8 cellular contexts compared by ENCODE assay signal in genomic region chr1:156096640-156097391, GRCh38.
DNase-seq lines count a peak whose midpoint lies in the region; ATAC-seq lines count a peak whose summit lies in the region.

No MANE protein-coding gene starts in this region.

- DNase-seq in ACHN (peak; percentile 85), NCI-H2227 (lab: John Stamatoyannopoulos, UW; ENCODE audit: unreplicated experiment) (peak; percentile 86)
- peak; percentile 84 for DNase-seq in activated CD4-positive, CD25-positive, alpha-beta regulatory T cell treated with anti-CD3 and anti-CD28 coated beads, Interleukin-2, amount 50 U/mL, for 72 hours
- peak; percentile 94 for DNase-seq in central memory CD4-positive, alpha-beta T cell
- peak; percentile 96 for DNase-seq in stimulated activated CD4-positive, alpha-beta T cell treated with anti-CD3 and anti-CD28 coated beads, Interleukin-1b, Interleukin-23, amount 100 ng/mL, for 48 hours

- in situ Hi-C loops in ACHN (cut with HindIII; ENCODE audit: low pct_ligation_motif_present, low pct_unique_long_range_greater_than_20kb, low sequenced_read_pairs): no loop called here

- peak; percentile 43 for ATAC-seq in GM18861 (IDR thresholded peaks at IDR 0.05; ENCODE audit: unreplicated experiment)
- peak; percentile 52 for ATAC-seq in HG03097 (IDR thresholded peaks at IDR 0.05; ENCODE audit: low FRiP score, unreplicated experiment)

- peak overlapping the region; percentile 43 for H3K27ac ChIP-seq in layer of hippocampus (ENCODE audit: low read depth, low read length)

- no peaks in the 10 kb centered on the region for H3K27me3 ChIP-seq in layer of hippocampus (ENCODE audit: control insufficient read depth, insufficient read depth, low read length)

Comparison
In these comparisons a context has a peak if more than half of its experiments do, and no peak if none do; other contexts are left out.
1. Peak in every context shown above with its lines: DNase-seq, ATAC-seq and H3K27ac ChIP-seq.